ENCODE assay signal across 9 cellular contexts in the genomic region with DNA sequence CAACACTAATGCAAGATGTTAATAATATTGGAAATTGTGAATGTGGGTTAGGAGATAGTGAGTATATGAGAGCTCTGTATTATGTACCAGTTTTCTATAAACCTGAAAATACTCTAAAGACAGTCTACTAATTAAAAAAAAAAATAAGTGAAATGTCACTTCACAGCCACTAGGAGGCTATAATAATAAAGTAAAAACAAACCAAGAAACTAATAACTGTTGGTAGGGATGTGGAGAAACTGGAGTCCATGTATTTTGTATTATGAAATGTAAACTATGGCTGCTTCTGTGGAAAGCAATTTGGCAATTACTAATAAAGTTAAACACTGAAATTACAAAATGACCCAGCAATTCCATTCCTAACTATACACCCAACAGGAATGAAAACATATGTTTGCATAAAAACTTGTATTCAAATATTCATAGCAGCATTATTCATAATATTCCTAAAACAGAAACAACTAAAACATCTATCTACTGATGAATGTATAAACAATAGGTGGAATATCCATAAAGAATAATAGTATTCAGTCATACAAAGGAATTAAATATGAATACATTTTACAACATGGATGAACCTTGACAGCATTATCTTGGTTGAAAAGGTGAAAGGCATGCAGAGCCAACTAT. TPM values are rescaled to one million over a fixed set of nuclear protein-coding genes. Genes with fewer than 3 reads are reported as not detected.
DNase-seq lines count a peak whose midpoint lies in the region; ATAC-seq, FAIRE-seq and TF ChIP-seq lines count a peak whose summit lies in the region.
"Had no signal": no experiment of that assay in that cellular context is flagged by ENCODE, and none has a peak within 500 bp of the region (broad histone marks: within the 10 kb centered on the region; RNA-seq: fewer than 3 reads in every experiment).

No MANE protein-coding gene starts in this region.

- TF ChIP-seq POLR2A in vagina (IDR thresholded peaks at IDR 0.05): no peak

- no peaks in the 10 kb centered on the region for H3K4me1 ChIP-seq in A673 (ENCODE audit: insufficient read depth, low read length, poor library complexity, severe bottlenecking)
- no peaks in the 10 kb centered on the region for H3K4me1 ChIP-seq in colonic mucosa
- H3K4me1 ChIP-seq in vagina: no peaks in the 10 kb centered on the region
- H3K4me1 ChIP-seq in lower lobe of right lung: no peaks in the 10 kb centered on the region
- H3K4me1 ChIP-seq in small intestine (ENCODE audit: control insufficient read depth in 2 of 2, insufficient read depth in 1 of 2, low read depth in 1 of 2, low read length in 1 of 2): no peaks in the 10 kb centered on the region

- FAIRE-seq in small intestine (lab: Jason Lieb, UNC): no peak

- BruUV-seq in A673 (replicated peaks; lab: Mats Ljungman, UMichigan): no TSS peak

- H3K4me3 ChIP-seq in A673 (ENCODE audit: low read depth, low read length, poor library complexity, severe bottlenecking) (no peak overlapping the region), LNCaP clone FGC (ENCODE audit: low read depth, low read length) (no peak overlapping the region), colonic mucosa (no peak overlapping the region), vagina (no peak overlapping the region), lower lobe of right lung (no peak overlapping the region), small intestine (ENCODE audit: low read depth in 1 of 2, low read length in 2 of 2) (no peak overlapping the region)

- ATAC-seq in GM18870 (IDR thresholded peaks at IDR 0.05; ENCODE audit: unreplicated experiment) (peak; percentile 45), lower lobe of right lung (no peak)

- H3K36me3 ChIP-seq in A673 (ENCODE audit: insufficient read depth, low read length, poor library complexity, severe bottlenecking): no peaks in the 10 kb centered on the region
- H3K36me3 ChIP-seq in colonic mucosa: no peaks in the 10 kb centered on the region
- no peaks in the 10 kb centered on the region for H3K36me3 ChIP-seq in vagina
- H3K36me3 ChIP-seq in lower lobe of right lung: no peaks in the 10 kb centered on the region
- no peaks in the 10 kb centered on the region for H3K36me3 ChIP-seq in small intestine (ENCODE audit: control insufficient read depth in 2 of 2, insufficient read depth in 2 of 2, low read length in 2 of 2)

- POLR2A ChIA-PET in A673 (lab: Charles Lee; ENCODE audit: low non-redundant PET): no interaction called here

- intact Hi-C loops in A673 (cut with micrococcal nuclease; ENCODE audit: unreplicated experiment) (no loop called here), colonic mucosa (cut with DNase I) (no loop called here), vagina (cut with DNase I) (no loop called here), lower lobe of right lung (cut with DNase I) (no loop called here)

- CTCF ChIA-PET in A673 (lab: Charles Lee): no interaction called here

- H3K27me3 ChIP-seq in A673 (replicated peaks; ENCODE audit: insufficient read depth, low read depth, low read length, poor library complexity) (peaks cover 3% of the 10 kb centered on the region), colonic mucosa (no peaks in the 10 kb centered on the region), vagina (no peaks in the 10 kb centered on the region), lower lobe of right lung (ENCODE audit: low read depth) (no peaks in the 10 kb centered on the region), small intestine (ENCODE audit: control insufficient read depth in 2 of 2, insufficient read depth in 2 of 2, low read length in 2 of 2) (no peaks in the 10 kb centered on the region)

- TF ChIP-seq CTCF in A673 (conservative IDR thresholded peaks at IDR 0.05; ENCODE audit: low read depth, low read length): peak; percentile 56
- 0 out of 2 replicates have a peak, but pooled peaks have one; percentile 15 for TF ChIP-seq CTCF in LNCaP clone FGC (IDR thresholded peaks at IDR 0.05; ENCODE audit: control insufficient read depth, extremely low read depth, insufficient read depth)
- peak; percentile 21 for TF ChIP-seq CTCF in colonic mucosa (IDR thresholded peaks at IDR 0.05)
- TF ChIP-seq CTCF in vagina (IDR thresholded peaks at IDR 0.05): peak in 1 of 3 experiments; percentile 6
- TF ChIP-seq CTCF in lower lobe of right lung (IDR thresholded peaks at IDR 0.05): no peak

- H3K9me3 ChIP-seq in A673 (ENCODE audit: low read depth, low read length, poor library complexity, severe bottlenecking) (no peaks in the 10 kb centered on the region), colonic mucosa (no peaks in the 10 kb centered on the region), vagina (no peaks in the 10 kb centered on the region), lower lobe of right lung (no peaks in the 10 kb centered on the region), small intestine (ENCODE audit: control insufficient read depth, low read depth) (no peaks in the 10 kb centered on the region)

- DNase-seq in A673 (ENCODE audit: low spot score): no peak
- no peak for DNase-seq in LNCaP clone FGC (ENCODE audit: low read depth)
- no peak for DNase-seq in colonic mucosa
- no peak for DNase-seq in vagina (ENCODE audit: extremely low spot score in 2 of 2)
- no peak for DNase-seq in activated CD8-positive, alpha-beta memory T cell treated with anti-CD3 and anti-CD28 coated beads, Interleukin-2, amount 50 U/mL, for 48 hours
- no peak for DNase-seq in lower lobe of right lung
- no peak for DNase-seq in small intestine
- DNase-seq: activated CD4-positive, alpha-beta T cell treated with anti-CD3 and anti-CD28 coated beads, Interleukin-2, amount 50 U/mL, for 48 hours had no signal

- H3K27ac ChIP-seq in A673 (ENCODE audit: low read depth, low read length, poor library complexity, severe bottlenecking) (no peak overlapping the region), colonic mucosa (no peak overlapping the region), vagina (no peak overlapping the region), lower lobe of right lung (no peak overlapping the region), small intestine (ENCODE audit: low read depth in 1 of 2, low read length in 1 of 2) (no peak overlapping the region)

- no peak overlapping the region for H3K9ac ChIP-seq in colonic mucosa (ENCODE audit: low read depth in 2 of 2, low read length in 2 of 2)

RNA-seq across cellular contexts. Expression of a gene that starts 36.2 kb away (rescaled TPM):
- not detected in 2 replicates for total RNA-seq in A673 (2021)
- not detected for total RNA-seq in colonic mucosa
- 10.8 TPM for total RNA-seq in vagina
- total RNA-seq in lower lobe of right lung: not detected
- polyA plus RNA-seq in small intestine: under 1 TPM in 1 of 3 donors, not detected in 2; 0.45 TPM
